In the genomic region with DNA sequence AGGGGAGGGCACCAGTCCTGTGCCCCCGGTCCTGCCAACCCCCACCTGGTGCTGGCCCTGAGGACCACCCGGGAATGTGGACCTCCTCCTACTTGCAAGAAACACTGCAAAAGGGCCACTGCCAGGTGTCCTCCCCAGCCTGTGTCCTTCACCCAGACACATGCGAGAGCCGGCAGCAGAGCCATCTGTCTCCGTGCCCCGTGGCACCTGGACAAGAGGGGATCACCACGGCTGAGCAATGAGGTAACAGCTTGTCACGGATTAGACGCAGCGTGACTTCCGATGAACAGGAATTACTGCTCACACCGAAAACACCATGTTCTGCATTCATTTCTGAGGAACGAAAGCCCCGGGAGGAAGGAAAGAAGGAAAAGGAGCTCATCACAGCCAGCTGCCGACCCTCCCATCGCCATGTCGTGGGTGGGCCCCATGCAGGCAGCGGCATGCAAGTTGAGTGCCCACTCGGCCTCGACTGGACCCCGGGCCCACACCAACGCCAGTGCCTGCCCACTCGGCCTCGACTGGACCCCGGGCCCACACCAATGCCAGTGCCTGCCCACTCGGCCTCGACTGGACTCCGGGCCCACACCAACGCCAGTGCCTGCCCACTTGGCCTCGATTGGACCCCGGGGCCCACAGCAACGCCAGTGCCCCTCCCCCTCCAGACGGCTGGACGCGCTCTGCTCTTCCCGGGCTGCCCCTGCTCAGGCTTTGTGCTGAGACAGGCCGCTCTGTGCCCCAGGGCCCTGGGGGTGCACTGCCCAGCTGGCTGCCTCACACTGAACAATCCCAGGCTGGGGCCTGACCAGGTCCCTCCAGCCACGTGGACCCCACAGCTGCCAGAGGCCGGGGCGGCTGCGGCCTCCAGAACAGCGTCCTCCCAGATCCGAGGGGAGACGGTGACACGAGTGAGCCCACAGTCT, we compare ENCODE assay signal across 19 cellular contexts.
"Had no signal": no experiment of that assay in that cellular context is flagged by ENCODE, and none has a peak within 500 bp of the region (broad histone marks: within the 10 kb centered on the region; RNA-seq: fewer than 3 reads in every experiment).

No MANE protein-coding gene starts in this region.

- H3K4me3 ChIP-seq: pancreas, spleen, thoracic aorta had no signal

- H3K9me3 Mint-ChIP-seq: activated T-cell treated with anti-CD3 and anti-CD28 coated beads, Interleukin-2, amount 50 U/mL, for 4 hours; naive thymus-derived CD4-positive, alpha-beta T cell; stimulated activated naive B cell treated with anti-CD40 and anti-IgM and Interleukin-4, amounts not matched to agents 10 μg/mL and 1 μg/mL and 100 μg/mL, for 72 hours; T-helper 1 cell treated with Interleukin-12 subunit alpha and Interleukin-12 subunit beta and Interleukin-4 antibody, amounts not matched to agents 30 μg/mL and 1 μg/mL, for 36 hours had no signal

- H3K4me3 Mint-ChIP-seq: activated T-cell treated with anti-CD3 and anti-CD28 coated beads, Interleukin-2, amount 50 U/mL, for 4 hours; naive thymus-derived CD4-positive, alpha-beta T cell; stimulated activated naive B cell treated with anti-CD40 and anti-IgM and Interleukin-4, amounts not matched to agents 10 μg/mL and 1 μg/mL and 100 μg/mL, for 72 hours; T-helper 1 cell treated with Interleukin-12 subunit alpha and Interleukin-12 subunit beta and Interleukin-4 antibody, amounts not matched to agents 30 μg/mL and 1 μg/mL, for 36 hours had no signal

- H3K4me1 ChIP-seq: pancreas had no signal

- H3K9me3 ChIP-seq: neutrophil, pancreas, spleen, thoracic aorta had no signal

- H3K36me3 ChIP-seq: pancreas had no signal

- H3K27ac Mint-ChIP-seq: naive thymus-derived CD4-positive, alpha-beta T cell; T-helper 1 cell treated with Interleukin-12 subunit alpha and Interleukin-12 subunit beta and Interleukin-4 antibody, amounts not matched to agents 30 μg/mL and 1 μg/mL, for 36 hours had no signal

- H3K27me3 ChIP-seq: neutrophil, pancreas, spleen had no signal

- H3K27ac ChIP-seq: neutrophil, pancreas, thoracic aorta had no signal

- ATAC-seq: activated T-cell treated with anti-CD3 and anti-CD28 coated beads, Interleukin-2, amount 50 U/mL, for 4 hours; left cardiac atrium; naive thymus-derived CD4-positive, alpha-beta T cell; stimulated activated naive B cell treated with anti-CD40 and anti-IgM and Interleukin-4, amounts not matched to agents 10 μg/mL and 1 μg/mL and 100 μg/mL, for 72 hours had no signal

- DNase-seq: activated CD4-positive, alpha-beta T cell treated with anti-CD3 and anti-CD28 coated beads, Interleukin-2, amount 50 U/mL, for 1 hour; activated CD4-positive, CD25-positive, alpha-beta regulatory T cell treated with anti-CD3 and anti-CD28 coated beads, Interleukin-2, amount 50 U/mL, for 72 hours; activated CD8-positive, alpha-beta memory T cell treated with anti-CD3 and anti-CD28 coated beads, Interleukin-2, amount 50 U/mL, for 4 hours; activated effector memory CD4-positive, alpha-beta T cell treated with Interleukin-2 at 50 U/mL for 16 hours; activated naive CD4-positive, alpha-beta T cell treated with anti-CD3 and anti-CD28 coated beads, Interleukin-2, amount 50 U/mL, for 16 hours; activated T-cell treated with anti-CD3 and anti-CD28 coated beads, Interleukin-2, amount 50 U/mL, for 4 hours; aorta; dermis blood vessel endothelial cell; effector memory CD4-positive, alpha-beta T cell; left cardiac atrium; mesenchymal stem cell; naive thymus-derived CD4-positive, alpha-beta T cell; pancreas; spleen; stimulated activated CD4-positive, alpha-beta T cell treated with anti-CD3 and anti-CD28 coated beads, Interleukin-4, amount 100 ng/mL, for 4 hours; stimulated activated naive B cell treated with anti-CD40 and anti-IgM and Interleukin-4, amounts not matched to agents 10 μg/mL and 1 μg/mL and 100 μg/mL, for 72 hours had no signal

- H3K27me3 Mint-ChIP-seq: naive thymus-derived CD4-positive, alpha-beta T cell; stimulated activated naive B cell treated with anti-CD40 and anti-IgM and Interleukin-4, amounts not matched to agents 10 μg/mL and 1 μg/mL and 100 μg/mL, for 72 hours had no signal

- FAIRE-seq: pancreas had no signal
